Comparison of ENCODE assay signal across 28 cellular contexts in the genomic region with DNA sequence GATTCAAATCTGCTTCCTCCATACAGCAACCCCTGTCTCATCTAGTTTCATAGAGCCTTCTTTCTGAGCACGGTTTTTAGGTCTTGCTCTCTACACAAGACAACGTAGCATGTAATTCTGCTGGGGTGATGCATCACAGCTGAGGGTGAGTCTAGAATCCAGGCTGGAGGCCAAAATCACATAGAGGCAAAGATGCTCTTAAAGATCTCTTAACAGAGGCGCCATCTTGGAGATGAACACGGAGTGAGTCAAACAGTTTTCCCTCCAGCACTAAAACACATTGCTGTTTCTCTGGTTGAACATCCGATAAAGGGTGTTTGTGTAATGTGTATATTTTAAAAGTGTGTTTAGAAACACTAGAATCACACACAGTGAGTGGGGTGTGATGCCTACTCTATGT.
"Had no signal": no experiment of that assay in that cellular context is flagged by ENCODE, and none has a peak within 500 bp of the region (broad histone marks: within the 10 kb centered on the region; RNA-seq: fewer than 3 reads in every experiment).

No MANE protein-coding gene starts in this region.

- H3K4me3 ChIP-seq: colonic mucosa, SJCRH30 had no signal

- H3K4me1 ChIP-seq: colonic mucosa had no signal

- H3K36me3 Mint-ChIP-seq: activated naive CD4-positive, alpha-beta T cell treated with anti-CD3 and anti-CD28 coated beads, Interleukin-2, amount 10 ng/mL, durations not matched to agents 7 days and 5 days; activated naive CD8-positive, alpha-beta T cell treated with anti-CD3 and anti-CD28 coated beads for 36 hours had no signal

- H3K4me3 Mint-ChIP-seq: activated CD4-positive, alpha-beta T cell treated with anti-CD3 and anti-CD28 coated beads for 36 hours; activated CD8-positive, alpha-beta T cell treated with anti-CD3 and anti-CD28 coated beads for 36 hours; activated naive CD4-positive, alpha-beta T cell treated with anti-CD3 and anti-CD28 coated beads, Interleukin-2, amount 10 ng/mL, durations not matched to agents 7 days and 5 days; activated naive CD8-positive, alpha-beta T cell treated with anti-CD3 and anti-CD28 coated beads for 36 hours; activated T-cell treated with anti-CD3 and anti-CD28 coated beads, Interleukin-2, amount 50 U/mL, for 72 hours; T-helper 17 cell had no signal

- H3K9me3 Mint-ChIP-seq: activated CD8-positive, alpha-beta T cell treated with anti-CD3 and anti-CD28 coated beads for 36 hours; activated naive CD4-positive, alpha-beta T cell treated with anti-CD3 and anti-CD28 coated beads, Interleukin-2, amount 10 ng/mL, durations not matched to agents 7 days and 5 days; activated T-cell treated with anti-CD3 and anti-CD28 coated beads, Interleukin-2, amount 50 U/mL, for 72 hours; activated T-helper 2 cell treated with anti-CD3 and anti-CD28 coated beads, Interferon-gamma antibody, Interleukin-2, Interleukin-4, amounts not matched to agents 10 μg/mL and 5 μg/mL and 100 μg/mL, durations not matched to agents 14 hours and 24 hours and 36 hours had no signal

- H3K27me3 Mint-ChIP-seq: activated naive CD4-positive, alpha-beta T cell treated with anti-CD3 and anti-CD28 coated beads, Interleukin-2, amount 10 ng/mL, durations not matched to agents 7 days and 5 days had no signal

- H3K9me3 ChIP-seq: colonic mucosa, SJCRH30, SK-N-SH had no signal

- H3K36me3 ChIP-seq: brain microvascular endothelial cell, colonic mucosa had no signal

- H3K27ac Mint-ChIP-seq: activated CD4-positive, alpha-beta T cell treated with anti-CD3 and anti-CD28 coated beads for 36 hours; activated CD8-positive, alpha-beta T cell treated with anti-CD3 and anti-CD28 coated beads for 36 hours; activated naive CD4-positive, alpha-beta T cell treated with anti-CD3 and anti-CD28 coated beads, Interleukin-2, amount 10 ng/mL, durations not matched to agents 7 days and 5 days; activated naive CD8-positive, alpha-beta T cell treated with anti-CD3 and anti-CD28 coated beads for 36 hours; activated T-cell treated with anti-CD3 and anti-CD28 coated beads, Interleukin-2, amount 50 U/mL, for 72 hours; activated T-helper 2 cell treated with anti-CD3 and anti-CD28 coated beads, Interferon-gamma antibody, Interleukin-2, Interleukin-4, amounts not matched to agents 10 μg/mL and 5 μg/mL and 100 μg/mL, durations not matched to agents 14 hours and 24 hours and 36 hours; T-helper 17 cell had no signal

- FAIRE-seq: RCC 7860, TTC549 had no signal

- H3K27me3 ChIP-seq: brain microvascular endothelial cell, colonic mucosa, SJCRH30 had no signal

- H3K27ac ChIP-seq: brain microvascular endothelial cell, colonic mucosa, SJCRH30, VCaP had no signal

- DNase-seq: activated CD4-positive, alpha-beta T cell treated with anti-CD3 and anti-CD28 coated beads for 36 hours; activated CD4-positive, CD25-positive, alpha-beta regulatory T cell; activated CD8-positive, alpha-beta memory T cell treated with anti-CD3 and anti-CD28 coated beads, Interleukin-2, amount 50 U/mL, for 4 hours; activated CD8-positive, alpha-beta T cell treated with anti-CD3 and anti-CD28 coated beads for 36 hours; activated gamma-delta T cell treated with Interleukin-2 at 50 U/mL for 16 hours; activated naive CD4-positive, alpha-beta T cell treated with anti-CD3 and anti-CD28 coated beads, Interleukin-2, amount 10 ng/mL, durations not matched to agents 7 days and 5 days; activated naive CD8-positive, alpha-beta T cell treated with anti-CD3 and anti-CD28 coated beads for 36 hours; activated T-cell treated with anti-CD3 and anti-CD28 coated beads, Interleukin-2, amount 50 U/mL, for 72 hours; brain microvascular endothelial cell; caudate nucleus; colonic mucosa; KBM-7; MM.1S; NCI-H1105; NCI-H1436; NCI-H187; NCI-H2081 treated with DMSO at 0.1 percent for 48 hours; NCI-H446; NCI-H524; Right ventricle myocardium superior; SJCRH30; SK-N-SH; T-helper 17 cell; T-helper 9 cell had no signal

- H3K4me2 ChIP-seq: SK-N-SH had no signal

- H3K4me1 Mint-ChIP-seq: activated CD4-positive, alpha-beta T cell treated with anti-CD3 and anti-CD28 coated beads for 36 hours; activated naive CD4-positive, alpha-beta T cell treated with anti-CD3 and anti-CD28 coated beads, Interleukin-2, amount 10 ng/mL, durations not matched to agents 7 days and 5 days; activated naive CD8-positive, alpha-beta T cell treated with anti-CD3 and anti-CD28 coated beads for 36 hours; T-helper 17 cell had no signal

- H3K9me2 ChIP-seq: SK-N-SH had no signal

- H3K9ac ChIP-seq: SK-N-SH had no signal
